10 cellular contexts compared by ENCODE assay signal in genomic region chr1:163758977-163759670, GRCh38.
A peak's percentile ranks its signal among the peaks of the same experiment; 100 is the strongest.
DNase-seq lines count a peak whose midpoint lies in the region; ATAC-seq and TF ChIP-seq lines count a peak whose summit lies in the region.
"Had no signal": no experiment of that assay in that cellular context is flagged by ENCODE, and none has a peak within 500 bp of the region (broad histone marks: within the 10 kb centered on the region; RNA-seq: fewer than 3 reads in every experiment).

No MANE protein-coding gene starts in this region.

- TF ChIP-seq POLR2A in erythroblast (IDR thresholded peaks at IDR 0.05; ENCODE audit: low read length): no peak

- no peak for ATAC-seq in omental fat pad (ENCODE audit: low FRiP score)

- TF ChIP-seq CTCF in omental fat pad (IDR thresholded peaks at IDR 0.05): no peak

- peak; percentile 28 for DNase-seq in EH (ENCODE audit: low read depth)
- peak; percentile 26 for DNase-seq in M059J (ENCODE audit: low read depth)
- peak; percentile 53 for DNase-seq in astrocyte of the hippocampus (ENCODE audit: low read depth, low spot score)
- DNase-seq in iris pigment epithelial cell (ENCODE audit: low read depth): peak; percentile 22
- DNase-seq in erythroblast (lab: John Stamatoyannopoulos, UW): no peak
- DNase-seq in kidney tubule cell (ENCODE audit: low spot score): no peak
- no peak for DNase-seq in omental fat pad (ENCODE audit: low spot score)
- no peak for DNase-seq in nucleus accumbens (lab: John Stamatoyannopoulos, UW)
- DNase-seq: AML-193, DMS53 had no signal

Comparison
In these comparisons a context has a peak if more than half of its experiments do, and no peak if none do; other contexts are left out.
1. DNase-seq: peak in EH (single experiment), M059J (single experiment), astrocyte of the hippocampus (single experiment) and iris pigment epithelial cell (single experiment); none in erythroblast (0 of 2), kidney tubule cell (single experiment), omental fat pad (single experiment) and nucleus accumbens (0 of 56).